ENCODE assay signal across 1 cellular context in genomic region chr15:37056894-37057205, GRCh38.
TF ChIP-seq lines count a peak whose summit lies in the region.

No MANE protein-coding gene starts in this region.

TF ChIP-seq in GM12878, 131 proteins besides CTCF, POLR2A, EP300 and RAD21:
- no peak for TF ChIP-seq ELK1 (IDR thresholded peaks at IDR 0.05; ENCODE audit: low read depth, low read length)
- TF ChIP-seq KLF5 (IDR thresholded peaks at IDR 0.05; ENCODE audit: partially characterized antibody) = no peak
- no peak for TF ChIP-seq POU2F2 (IDR thresholded peaks at IDR 0.05; ENCODE audit: borderline replicate concordance, low read depth, low read length)
- TF ChIP-seq RELA (IDR thresholded peaks at IDR 0.05; ENCODE audit: borderline replicate concordance, partially characterized antibody) = no peak
- no peak for TF ChIP-seq SMAD5 (IDR thresholded peaks at IDR 0.05; ENCODE audit: low read depth)
- no peak for TF ChIP-seq LARP7 (IDR thresholded peaks at IDR 0.05)
- TF ChIP-seq BCLAF1 (IDR thresholded peaks at IDR 0.05) = no peak
- no peak for TF ChIP-seq TCF7 (IDR thresholded peaks at IDR 0.05; ENCODE audit: borderline replicate concordance)
- TF ChIP-seq BMI1 (IDR thresholded peaks at IDR 0.05; ENCODE audit: borderline replicate concordance) = no peak
- TF ChIP-seq SKIL (IDR thresholded peaks at IDR 0.05; ENCODE audit: low read depth, poor library complexity, severe bottlenecking) = no peak
- no peak for TF ChIP-seq ZNF384 (IDR thresholded peaks at IDR 0.05; ENCODE audit: borderline replicate concordance, low read depth, low read length)
- TF ChIP-seq IKZF1 (conservative IDR thresholded peaks at IDR 0.05) = no peak
- TF ChIP-seq EGR1 (IDR thresholded peaks at IDR 0.05; ENCODE audit: borderline replicate concordance in 1 of 2, low read depth in 2 of 2, low read length in 2 of 2) = no peak
- no peak for TF ChIP-seq CHD4 (IDR thresholded peaks at IDR 0.05)
- TF ChIP-seq ATF2 (IDR thresholded peaks at IDR 0.05; ENCODE audit: low read length) = no peak
- TF ChIP-seq PML (IDR thresholded peaks at IDR 0.05; ENCODE audit: low read length) = no peak
